Comparison of ENCODE assay signal across 15 cellular contexts in genomic region chr18:3368193-3368592, GRCh38.
A peak's percentile ranks its signal among the peaks of the same experiment; 100 is the strongest.
DNase-seq lines count a peak whose midpoint lies in the region; ATAC-seq, FAIRE-seq and TF ChIP-seq lines count a peak whose summit lies in the region.
"Had no signal": no experiment of that assay in that cellular context is flagged by ENCODE, and none has a peak within 500 bp of the region (broad histone marks: within the 10 kb centered on the region; RNA-seq: fewer than 3 reads in every experiment).

No MANE protein-coding gene starts in this region.

- no peak for TF ChIP-seq POLR2A in A549 (IDR thresholded peaks at IDR 0.05; ENCODE audit: low read length)

- H3K9me3 Mint-ChIP-seq in activated CD4-positive, alpha-beta T cell treated with anti-CD3 and anti-CD28 coated beads for 36 hours (ENCODE audit: low read depth): no peaks in the 10 kb centered on the region
- H3K9me3 Mint-ChIP-seq: type B pancreatic cell had no signal

- FAIRE-seq in A549 (lab: Jason Lieb, UNC): no peak
- no peak for FAIRE-seq in HTR-8/SVneo (lab: Jason Lieb, UNC)
- FAIRE-seq: A204.1 had no signal

- no peak overlapping the region for H3K27ac Mint-ChIP-seq in activated CD4-positive, alpha-beta T cell treated with anti-CD3 and anti-CD28 coated beads for 36 hours
- H3K27ac Mint-ChIP-seq: type B pancreatic cell had no signal

- H3K27me3 Mint-ChIP-seq in activated CD4-positive, alpha-beta T cell treated with anti-CD3 and anti-CD28 coated beads for 36 hours: peaks cover 6% of the 10 kb centered on the region
- H3K27me3 Mint-ChIP-seq: type B pancreatic cell had no signal

- POLR2A ChIA-PET in A549 (lab: Yijun Ruan, JAX): interaction anchor here (0.6 kb wide), 1 partner anchor 228 kb away, joined by 6 read pairs; no protein-coding TSS in a partner anchor
- POLR2A ChIA-PET in activated CD4-positive, alpha-beta T cell treated with anti-CD3 and anti-CD28 coated beads for 36 hours (lab: Charles Lee): no interaction called here

- ATAC-seq in A549 (no peak; a peak in 1 of 6 replicates), GM21447 (IDR thresholded peaks at IDR 0.05; ENCODE audit: unreplicated experiment) (no peak)
- no peak for ATAC-seq in activated CD4-positive, alpha-beta T cell treated with anti-CD3 and anti-CD28 coated beads for 36 hours
- ATAC-seq: heart right ventricle, lower lobe of right lung had no signal

- no peaks in the 10 kb centered on the region for H3K36me3 Mint-ChIP-seq in activated CD4-positive, alpha-beta T cell treated with anti-CD3 and anti-CD28 coated beads for 36 hours (ENCODE audit: low read depth)
- H3K36me3 Mint-ChIP-seq: type B pancreatic cell had no signal

- no peak overlapping the region for H3K4me3 ChIP-seq in A549
- peak overlapping the region; percentile 4 for H3K4me3 ChIP-seq in astrocyte of the cerebellum (ENCODE audit: low read depth, low read length)
- H3K4me3 ChIP-seq: adrenal gland, heart right ventricle, lower lobe of right lung had no signal

- WGBS in A549 (ENCODE audit: missing lambda C conversion rate): 33% methylated on average over 1 of the region's 1 CpG

- H3K4me3 Mint-ChIP-seq in activated CD4-positive, alpha-beta T cell treated with anti-CD3 and anti-CD28 coated beads for 36 hours: no peak overlapping the region
- H3K4me3 Mint-ChIP-seq: type B pancreatic cell had no signal

- CTCF ChIA-PET in A549 (lab: Yijun Ruan, JAX): no interaction called here
- CTCF ChIA-PET in activated CD4-positive, alpha-beta T cell treated with anti-CD3 and anti-CD28 coated beads for 36 hours (lab: Charles Lee): no interaction called here

- H3K4me1 ChIP-seq in A549: peaks cover 14% of the 10 kb centered on the region; the same call in 2 of the 3 replicates
- H3K4me1 ChIP-seq: heart right ventricle, lower lobe of right lung had no signal

- peaks cover 2% of the 10 kb centered on the region for H3K4me1 Mint-ChIP-seq in activated CD4-positive, alpha-beta T cell treated with anti-CD3 and anti-CD28 coated beads for 36 hours

- DNase-seq in A549 (ENCODE audit: low read depth in 1 of 2, low spot score in 1 of 2) (no peak), HTR-8/SVneo (ENCODE audit: insufficient read length, low spot score) (peak; percentile 29), astrocyte of the cerebellum (ENCODE audit: low read depth) (peak; percentile 87), glomerular visceral epithelial cell (ENCODE audit: extremely low spot score) (peak; percentile 57), T1000 (lab: John Stamatoyannopoulos, UW) (no peak), NOMO-1 treated with DMSO at 0.1 percent for 48 hours (lab: John Stamatoyannopoulos, UW; ENCODE audit: unreplicated experiment) (no peak)
- DNase-seq in activated CD4-positive, alpha-beta T cell treated with anti-CD3 and anti-CD28 coated beads for 36 hours: no peak
- DNase-seq: heart right ventricle, KBM-7, lower lobe of right lung, NCI-H1930 had no signal

- TF ChIP-seq CTCF in A549 (IDR thresholded peaks at IDR 0.05) (no peak), astrocyte of the cerebellum (IDR thresholded peaks at IDR 0.05; ENCODE audit: low read depth, low read length, missing control alignments) (no peak)

- H3K27ac ChIP-seq in A549: peak overlapping the region; percentile 62 to 78; a peak in 5 of 6 replicates
- H3K27ac ChIP-seq: heart right ventricle, lower lobe of right lung had no signal

- peak overlapping the region; percentile 52 for H3K4me2 ChIP-seq in A549

- in situ Hi-C loops in astrocyte of the cerebellum (cut with HindIII; ENCODE audit: low sequenced_read_pairs): no loop called here

- peak in 1 of 2 experiments; percentile 56; a peak in 2 of 5 replicates for TF ChIP-seq EP300 in A549 (IDR thresholded peaks at IDR 0.05)

- intact Hi-C loops in activated CD4-positive, alpha-beta T cell treated with anti-CD3 and anti-CD28 coated beads for 36 hours (cut with DNase I, micrococcal nuclease): no loop called here

- no peak for TF ChIP-seq RAD21 in A549 (conservative IDR thresholded peaks at IDR 0.05 in 1 of 2, IDR thresholded peaks at IDR 0.05 in 1 of 2)

- no peaks in the 10 kb centered on the region for H3K9me3 ChIP-seq in A549
- H3K9me3 ChIP-seq: adrenal gland, heart right ventricle, lower lobe of right lung had no signal

TF ChIP-seq in A549, 52 proteins besides CTCF, POLR2A, EP300 and RAD21:
- TF ChIP-seq HOXA7 (CRISPR knock-in tag; IDR thresholded peaks at IDR 0.05) (no peak), HDAC2 (IDR thresholded peaks at IDR 0.05) (no peak), USF2 (IDR thresholded peaks at IDR 0.05) (no peak), HES2 (IDR thresholded peaks at IDR 0.05) (no peak), KDM5A (IDR thresholded peaks at IDR 0.05) (no peak), BCL3 (IDR thresholded peaks at IDR 0.05) (no peak), POLR2AphosphoS2 (conservative IDR thresholded peaks at IDR 0.05; ENCODE audit: low read length) (no peak), HOXB13 (CRISPR knock-in tag; IDR thresholded peaks at IDR 0.05; ENCODE audit: low read depth) (no peak), HOXB5 (CRISPR knock-in tag; IDR thresholded peaks at IDR 0.05) (no peak), ZFP36 (IDR thresholded peaks at IDR 0.05; ENCODE audit: borderline replicate concordance, partially characterized antibody) (no peak), TFCP2L1 (CRISPR knock-in tag; IDR thresholded peaks at IDR 0.05) (no peak), SREBF2 (IDR thresholded peaks at IDR 0.05) (no peak)

Comparison
In these comparisons a context has a peak if more than half of its experiments do, and no peak if none do; other contexts are left out.
1. DNase-seq: peak in HTR-8/SVneo (single experiment), astrocyte of the cerebellum (single experiment) and glomerular visceral epithelial cell (single experiment); none in A549 (0 of 2), T1000 (single experiment), NOMO-1 treated with DMSO at 0.1 percent for 48 hours (single experiment) and activated CD4-positive, alpha-beta T cell treated with anti-CD3 and anti-CD28 coated beads for 36 hours (single experiment).